Comparison of ENCODE assay signal across 24 cellular contexts in the genomic region with DNA sequence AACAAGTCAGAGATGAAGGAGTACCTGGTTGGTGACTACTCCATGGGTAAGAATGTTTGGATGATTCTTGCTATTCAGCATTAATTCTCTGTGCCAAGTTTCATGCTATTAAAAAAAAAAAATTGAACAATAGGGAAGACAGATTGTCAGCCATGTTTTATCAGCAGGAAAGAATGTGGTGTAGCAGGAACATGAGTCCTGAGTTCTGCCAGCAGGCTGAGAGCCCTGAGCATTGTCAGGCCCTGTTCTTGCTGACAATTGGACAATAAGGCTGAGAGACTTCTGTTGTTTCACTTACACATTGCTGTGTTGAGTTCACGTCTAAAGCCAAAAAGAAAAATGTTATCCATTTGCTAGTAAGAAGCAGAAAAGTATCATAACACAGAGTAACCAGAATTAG.
DNase-seq lines count a peak whose midpoint lies in the region; ATAC-seq and TF ChIP-seq lines count a peak whose summit lies in the region.
"Had no signal": no experiment of that assay in that cellular context is flagged by ENCODE, and none has a peak within 500 bp of the region (broad histone marks: within the 10 kb centered on the region; RNA-seq: fewer than 3 reads in every experiment).

No MANE protein-coding gene starts in this region.

- H3K4me1 ChIP-seq in PC-3 (ENCODE audit: insufficient read depth, low read length) = no peaks in the 10 kb centered on the region
- peaks cover 0 to 19% (median 10%) of the 10 kb centered on the region in 9 donors for H3K4me1 ChIP-seq in heart right ventricle
- H3K4me1 ChIP-seq in prostate gland (replicated peaks) = no peaks in the 10 kb centered on the region
- no peaks in the 10 kb centered on the region for H3K4me1 ChIP-seq in Karpas-422 (ENCODE audit: low read length)

- H2AFZ ChIP-seq in PC-3 (ENCODE audit: low read length) (no peak overlapping the region), Karpas-422 (ENCODE audit: low read length) (no peak overlapping the region)

- no peak for TF ChIP-seq CTCF in PC-3 (conservative IDR thresholded peaks at IDR 0.05; ENCODE audit: low read depth, low read length)
- TF ChIP-seq CTCF in heart right ventricle (IDR thresholded peaks at IDR 0.05) = no peak
- TF ChIP-seq CTCF in prostate gland (IDR thresholded peaks at IDR 0.05) = no peak

- no peaks in the 10 kb centered on the region for H3F3A ChIP-seq in PC-3 (ENCODE audit: low read length, unreplicated experiment)

- H4K20me1 ChIP-seq in PC-3 (ENCODE audit: low read length) (no peaks in the 10 kb centered on the region), Karpas-422 (ENCODE audit: insufficient read depth, low read depth, low read length) (no peaks in the 10 kb centered on the region)

- H3K4me2 ChIP-seq in PC-3 (ENCODE audit: low read length) (no peak overlapping the region), Karpas-422 (ENCODE audit: low read depth, low read length, poor library complexity, severe bottlenecking) (no peak overlapping the region)

- intact Hi-C loops in PC-3 (cut with micrococcal nuclease) (no loop called here), heart right ventricle (cut with DNase I) (loop anchor here in 2 of 10 donors (5.0 to 10.0 kb wide), 2 partner anchors 95 to 97 kb away; partner anchors contain the start of gene HEBP2 (in 2 of the 2)), prostate gland (cut with DNase I) (no loop called here)

- no peak for TF ChIP-seq POLR2A in prostate gland (IDR thresholded peaks at IDR 0.05)

- H3K79me2 ChIP-seq in PC-3 (ENCODE audit: low read length) (no peaks in the 10 kb centered on the region), Karpas-422 (ENCODE audit: low read length) (no peaks in the 10 kb centered on the region)
- H3K79me2 ChIP-seq: parathyroid adenoma had no signal

- POLR2A ChIA-PET in PC-3 (lab: Charles Lee; ENCODE audit: unreplicated experiment) = no interaction called here

- no peak overlapping the region for H3K4me3 ChIP-seq in PC-3 (ENCODE audit: low read length)
- no peak overlapping the region for H3K4me3 ChIP-seq in heart right ventricle
- no peak overlapping the region for H3K4me3 ChIP-seq in prostate gland
- H3K4me3 ChIP-seq in Karpas-422 (ENCODE audit: low read length) = no peak overlapping the region
- H3K4me3 ChIP-seq: cardiac muscle cell, thoracic aorta had no signal

- 3 to 33% methylated on average over 1 of the region's 1 CpG for WGBS in heart right ventricle, 2 donors
- WGBS in prostate gland = 21% methylated on average over 1 of the region's 1 CpG

- H3K36me3 ChIP-seq in PC-3 (ENCODE audit: low read depth, low read length) = no peaks in the 10 kb centered on the region
- no peaks in the 10 kb centered on the region for H3K36me3 ChIP-seq in heart right ventricle
- H3K36me3 ChIP-seq in prostate gland = no peaks in the 10 kb centered on the region
- no peaks in the 10 kb centered on the region for H3K36me3 ChIP-seq in Karpas-422 (ENCODE audit: insufficient read depth, low read length)
- H3K36me3 ChIP-seq: cardiac muscle cell, thoracic aorta had no signal

- no peak overlapping the region for H3K9ac ChIP-seq in PC-3 (ENCODE audit: low read length)
- H3K9ac ChIP-seq in Karpas-422 (ENCODE audit: low read length) = no peak overlapping the region
- H3K9ac ChIP-seq: parathyroid adenoma had no signal

- peak; percentile 21 for DNase-seq in PC-3
- peak; percentile 35 for DNase-seq in dermis blood vessel endothelial cell
- peak in 1 of 2 donors; percentile 29 for DNase-seq in heart right ventricle
- peak; percentile 81 for DNase-seq in prostate gland (ENCODE audit: low spot score)
- DNase-seq in stimulated activated naive CD8-positive, alpha-beta T cell treated with anti-CD3 and anti-CD28 coated beads, Interleukin-15, Interleukin-2, amounts not matched to agents 100 U/mL and 50 U/mL, for 24 hours = no peak
- DNase-seq in NCI-H1417 (lab: John Stamatoyannopoulos, UW) = no peak
- no peak for DNase-seq in Karpas-422
- DNase-seq in H4 (ENCODE audit: low spot score) = no peak
- DNase-seq: activated B cell treated with CpG ODN at 0.5 μM for 24 hours; activated CD4-positive, alpha-beta memory T cell treated with anti-CD3 and anti-CD28 coated beads for 36 hours; activated effector memory CD4-positive, alpha-beta T cell treated with Interleukin-2 at 50 U/mL for 16 hours; CD4-positive, alpha-beta T cell; DMS 273 treated with DMSO at 0.1 percent for 48 hours; H9; kidney glomerular epithelial cell; mesendoderm; natural killer cell; NCI-H1694 treated with DMSO at 0.1 percent for 48 hours; stimulated activated CD4-positive, alpha-beta T cell treated with anti-CD3 and anti-CD28 coated beads, Interleukin-2, amount 100 ng/mL, for 24 hours; T1000 had no signal

- H3K9me2 ChIP-seq in PC-3 (replicated peaks; ENCODE audit: low read length) = no peaks in the 10 kb centered on the region
- H3K9me2 ChIP-seq in Karpas-422 (replicated peaks; ENCODE audit: insufficient read depth, low read length) = no peaks in the 10 kb centered on the region

- H3K27ac ChIP-seq in PC-3 (ENCODE audit: low read length) (no peak overlapping the region), heart right ventricle (peak overlapping the region in 8 of 10 donors; percentile 26 to 80 (median 63)), prostate gland (peak overlapping the region; percentile 74 to 78), Karpas-422 (ENCODE audit: low read length) (no peak overlapping the region)
- H3K27ac ChIP-seq: cardiac muscle cell, parathyroid adenoma, thoracic aorta had no signal

- CTCF ChIA-PET in PC-3 (lab: Charles Lee) = no interaction called here

- H3K9me3 ChIP-seq in PC-3 (ENCODE audit: low read length) = no peaks in the 10 kb centered on the region
- H3K9me3 ChIP-seq in heart right ventricle = no peaks in the 10 kb centered on the region
- no peaks in the 10 kb centered on the region for H3K9me3 ChIP-seq in prostate gland
- H3K9me3 ChIP-seq in Karpas-422 (ENCODE audit: low read length) = no peaks in the 10 kb centered on the region
- H3K9me3 ChIP-seq: thoracic aorta had no signal

- H3K27me3 ChIP-seq in PC-3 (ENCODE audit: low read length) (no peaks in the 10 kb centered on the region), heart right ventricle (no peaks in the 10 kb centered on the region), prostate gland (replicated peaks; ENCODE audit: insufficient read depth) (no peaks in the 10 kb centered on the region), Karpas-422 (ENCODE audit: low read length) (no peaks in the 10 kb centered on the region)
- H3K27me3 ChIP-seq: cardiac muscle cell had no signal

- ATAC-seq in PC-3 = no peak
- peak; percentile 70 to 96 (median 85) for ATAC-seq in heart right ventricle
- no peak for ATAC-seq in stimulated activated naive CD8-positive, alpha-beta T cell treated with anti-CD3 and anti-CD28 coated beads, Interleukin-15, Interleukin-2, amounts not matched to agents 100 U/mL and 50 U/mL, for 24 hours
- ATAC-seq: natural killer cell; stimulated activated effector memory CD8-positive, alpha-beta T cell treated with anti-CD3 and anti-CD28 coated beads, Interleukin-12 subunit alpha, Interleukin-12 subunit beta, amount 100 ng/mL, for 72 hours had no signal

- BruUV-seq in PC-3 (replicated peaks; lab: Mats Ljungman, UMichigan) = no TSS peak

Comparison
In these comparisons a context has a peak if more than half of its experiments do, and no peak if none do; other contexts are left out.
1. ATAC-seq: peak in heart right ventricle (8 of 8); none in PC-3 (single experiment) and stimulated activated naive CD8-positive, alpha-beta T cell treated with anti-CD3 and anti-CD28 coated beads, Interleukin-15, Interleukin-2, amounts not matched to agents 100 U/mL and 50 U/mL, for 24 hours (single experiment).
2. DNase-seq: peak in PC-3 (single experiment), dermis blood vessel endothelial cell (single experiment) and prostate gland (single experiment); none in stimulated activated naive CD8-positive, alpha-beta T cell treated with anti-CD3 and anti-CD28 coated beads, Interleukin-15, Interleukin-2, amounts not matched to agents 100 U/mL and 50 U/mL, for 24 hours (single experiment), NCI-H1417 (0 of 3), Karpas-422 (single experiment) and H4 (single experiment).
3. H3K27ac ChIP-seq: peak in heart right ventricle (8 of 10) and prostate gland (2 of 2); none in PC-3 (single experiment) and Karpas-422 (single experiment).